ENCODE assay signal across 32 cellular contexts in genomic region chr22:40466976-40467375, GRCh38.
"Had no signal": no experiment of that assay in that cellular context is flagged by ENCODE, and none has a peak within 500 bp of the region (broad histone marks: within the 10 kb centered on the region; RNA-seq: fewer than 3 reads in every experiment).

No MANE protein-coding gene starts in this region.

- H3K4me3 ChIP-seq: adrenal gland, body of pancreas, breast epithelium, MG63, SJSA1 had no signal

- H3K27me3 Mint-ChIP-seq: activated CD4-positive, alpha-beta memory T cell treated with anti-CD3 and anti-CD28 coated beads, Interleukin-2, amount 10 ng/mL, durations not matched to agents 7 days and 5 days; activated CD8-positive, alpha-beta memory T cell treated with anti-CD3 and anti-CD28 coated beads, Interleukin-2, amount 10 ng/mL, durations not matched to agents 7 days and 5 days had no signal

- H3K27me3 ChIP-seq: adrenal gland, body of pancreas, breast epithelium, MG63, SJSA1 had no signal

- H3K27ac Mint-ChIP-seq: activated CD4-positive, alpha-beta memory T cell treated with anti-CD3 and anti-CD28 coated beads, Interleukin-2, amount 10 ng/mL, durations not matched to agents 7 days and 5 days; activated CD8-positive, alpha-beta memory T cell treated with anti-CD3 and anti-CD28 coated beads, Interleukin-2, amount 10 ng/mL, durations not matched to agents 7 days and 5 days; activated naive CD4-positive, alpha-beta T cell treated with anti-CD3 and anti-CD28 coated beads for 36 hours; activated naive CD4-positive, alpha-beta T cell treated with anti-CD3 and anti-CD28 coated beads, Interleukin-2, amount 50 U/mL, for 72 hours; activated T-helper 1 cell treated with anti-CD3 and anti-CD28 coated beads, Interleukin-12 subunit alpha, Interleukin-12 subunit beta, Interleukin-2, Interleukin-4 antibody, amounts not matched to agents 30 ng/mL and 10 ng/mL and 1 ng/mL, durations not matched to agents 14 hours and 24 hours and 36 hours had no signal

- H3K36me3 ChIP-seq: adrenal gland, breast epithelium had no signal

- H3K4me3 Mint-ChIP-seq: activated CD4-positive, alpha-beta memory T cell treated with anti-CD3 and anti-CD28 coated beads, Interleukin-2, amount 10 ng/mL, durations not matched to agents 7 days and 5 days; activated CD8-positive, alpha-beta memory T cell treated with anti-CD3 and anti-CD28 coated beads, Interleukin-2, amount 10 ng/mL, durations not matched to agents 7 days and 5 days; activated naive CD4-positive, alpha-beta T cell treated with anti-CD3 and anti-CD28 coated beads for 36 hours; activated T-helper 1 cell treated with anti-CD3 and anti-CD28 coated beads, Interleukin-12 subunit alpha, Interleukin-12 subunit beta, Interleukin-2, Interleukin-4 antibody, amounts not matched to agents 30 ng/mL and 10 ng/mL and 1 ng/mL, durations not matched to agents 14 hours and 24 hours and 36 hours had no signal

- H3K27ac ChIP-seq: adrenal gland, body of pancreas, breast epithelium, SJSA1, WERI-Rb-1 had no signal

- DNase-seq: activated CD4-positive, alpha-beta memory T cell treated with anti-CD3 and anti-CD28 coated beads, Interleukin-2, amount 10 ng/mL, durations not matched to agents 7 days and 5 days; activated CD4-positive, alpha-beta T cell treated with anti-CD3 and anti-CD28 coated beads for 1 hour; activated CD4-positive, alpha-beta T cell treated with anti-CD3 and anti-CD28 coated beads for 48 hours; activated CD4-positive, CD25-positive, alpha-beta regulatory T cell; activated CD8-positive, alpha-beta memory T cell treated with anti-CD3 and anti-CD28 coated beads for 24 hours; activated CD8-positive, alpha-beta memory T cell treated with anti-CD3 and anti-CD28 coated beads, Interleukin-2, amount 10 ng/mL, durations not matched to agents 7 days and 5 days; activated gamma-delta T cell treated with Interleukin-2 at 50 U/mL for 16 hours; activated naive CD4-positive, alpha-beta T cell treated with anti-CD3 and anti-CD28 coated beads for 36 hours; activated T-cell treated with anti-CD3 and anti-CD28 coated beads, Interleukin-2, amount 50 U/mL, for 1 hour; adrenal gland; body of pancreas; caudate nucleus; cerebellar nuclear complex; Kasumi-1; KBM-7; MG63; NCI-H1048; NCI-H1105 treated with DMSO at 0.1 percent for 48 hours; NCI-H1436; NCI-H1930; NCI-H2081 treated with DMSO at 0.1 percent for 48 hours; NCI-H226; NCI-H446 treated with DMSO at 0.1 percent for 48 hours; NCI-H524 treated with DMSO at 0.1 percent for 48 hours; SHP77; T1000; WERI-Rb-1 had no signal

- H3K9me3 ChIP-seq: adrenal gland, body of pancreas, breast epithelium, MG63, SJSA1 had no signal

- H3K4me1 ChIP-seq: body of pancreas, breast epithelium, SJSA1 had no signal

- H3K9me3 Mint-ChIP-seq: activated CD4-positive, alpha-beta memory T cell treated with anti-CD3 and anti-CD28 coated beads, Interleukin-2, amount 10 ng/mL, durations not matched to agents 7 days and 5 days; activated naive CD4-positive, alpha-beta T cell treated with anti-CD3 and anti-CD28 coated beads for 36 hours; activated T-helper 1 cell treated with anti-CD3 and anti-CD28 coated beads, Interleukin-12 subunit alpha, Interleukin-12 subunit beta, Interleukin-2, Interleukin-4 antibody, amounts not matched to agents 30 ng/mL and 10 ng/mL and 1 ng/mL, durations not matched to agents 14 hours and 24 hours and 36 hours had no signal

- ATAC-seq: activated CD8-positive, alpha-beta memory T cell treated with anti-CD3 and anti-CD28 coated beads, Interleukin-2, amount 10 ng/mL, durations not matched to agents 7 days and 5 days; activated naive CD4-positive, alpha-beta T cell treated with anti-CD3 and anti-CD28 coated beads, Interleukin-2, amount 50 U/mL, for 72 hours; body of pancreas; Panc1 had no signal
